8 cellular contexts compared by ENCODE assay signal in genomic region chr1:44355582-44356305, GRCh38. TPM values are rescaled to one million over a fixed set of nuclear protein-coding genes. Genes with fewer than 3 reads are reported as not detected.
DNase-seq lines count a peak whose midpoint lies in the region; ATAC-seq lines count a peak whose summit lies in the region.

No MANE protein-coding gene starts in this region.

- H3K27me3 ChIP-seq in ACC112 (ENCODE audit: insufficient read depth, low read length) (no peaks in the 10 kb centered on the region), H7 (ENCODE audit: control insufficient read depth, insufficient read depth, low read length) (no peaks in the 10 kb centered on the region)

- no peak overlapping the region for H3K27ac ChIP-seq in ACC112 (ENCODE audit: low read depth, low read length)

- peaks cover 22% of the 10 kb centered on the region for H3K4me1 ChIP-seq in ACC112 (ENCODE audit: control insufficient read depth, insufficient read depth, low read length, unreplicated experiment)

- peak overlapping the region; percentile 94 for H3K4me3 ChIP-seq in ACC112 (ENCODE audit: low read depth, low read length)
- peak overlapping the region; percentile 24 for H3K4me3 ChIP-seq in H7 (ENCODE audit: insufficient read depth, low read depth, low read length)

- H3K4me3 Mint-ChIP-seq in activated naive CD8-positive, alpha-beta T cell: peak overlapping the region; percentile 95
- H3K4me3 Mint-ChIP-seq in memory B cell: peak overlapping the region; percentile 93

- peak overlapping the region; percentile 98 for H2AFZ ChIP-seq in ACC112 (ENCODE audit: low read length, unreplicated experiment)

- H3K4me1 Mint-ChIP-seq in activated naive CD8-positive, alpha-beta T cell (ENCODE audit: low read depth): peaks cover 36% of the 10 kb centered on the region
- peaks cover 15% of the 10 kb centered on the region for H3K4me1 Mint-ChIP-seq in memory B cell

- DNase-seq in H7 (no peak), memory B cell (ENCODE audit: low spot score in 2 of 2) (no peak), NCI-H345 (lab: John Stamatoyannopoulos, UW) (no peak)
- no peak for DNase-seq in activated CD4-positive, CD25-positive, alpha-beta regulatory T cell treated with anti-CD3 and anti-CD28 coated beads, Interleukin-2, amount 50 U/mL, for 72 hours
- no peak for DNase-seq in activated CD4-positive, alpha-beta T cell treated with anti-CD3 and anti-CD28 coated beads, Interleukin-2, amount 50 U/mL, for 4 hours

- H3K36me3 Mint-ChIP-seq in activated naive CD8-positive, alpha-beta T cell: peaks cover 2% of the 10 kb centered on the region
- H3K36me3 Mint-ChIP-seq in memory B cell: no peaks in the 10 kb centered on the region

- ATAC-seq in memory B cell (ENCODE audit: low read depth) (no peak), GM21619 (IDR thresholded peaks at IDR 0.05; ENCODE audit: unreplicated experiment) (no peak)

- peaks cover 23% of the 10 kb centered on the region for H3K79me2 ChIP-seq in ACC112 (ENCODE audit: control insufficient read depth, insufficient read depth, low read length, unreplicated experiment)

- no peaks in the 10 kb centered on the region for H3K27me3 Mint-ChIP-seq in activated naive CD8-positive, alpha-beta T cell
- H3K27me3 Mint-ChIP-seq in memory B cell: no peaks in the 10 kb centered on the region

- no peaks in the 10 kb centered on the region for H3K36me3 ChIP-seq in ACC112 (ENCODE audit: insufficient read depth, low read length)
- H3K36me3 ChIP-seq in H7 (replicated peaks; ENCODE audit: control insufficient read depth, insufficient read depth, low read length): no peaks in the 10 kb centered on the region; the same call in 1 of the 2 replicates

- no peaks in the 10 kb centered on the region for H3K9me3 Mint-ChIP-seq in activated naive CD8-positive, alpha-beta T cell (ENCODE audit: low read depth)
- no peaks in the 10 kb centered on the region for H3K9me3 Mint-ChIP-seq in memory B cell

- peak overlapping the region; percentile 90 for H3K27ac Mint-ChIP-seq in activated naive CD8-positive, alpha-beta T cell
- H3K27ac Mint-ChIP-seq in memory B cell: peak overlapping the region; percentile 84

RNA-seq across cellular contexts. Expression of gene ERI3, which starts 0.7 kb away (rescaled TPM):
- total RNA-seq in H7 (2014; rRNA removed; shearing (Covaris generic)): 115 and 141 TPM in 2 replicates

RNA-seq across cellular contexts. Expression of gene RNF220, which starts 49.3 kb away (rescaled TPM):
- total RNA-seq in H7 (2014; rRNA removed; shearing (Covaris generic)): 187 and 189 TPM in 2 replicates
